ENCODE assay signal across 1 cellular context in genomic region chr7:100271716-100272537, GRCh38.
TF ChIP-seq lines count a peak whose summit lies in the region.

No MANE protein-coding gene starts in this region.

TF ChIP-seq in A549, 52 proteins besides CTCF, POLR2A, EP300 and RAD21 (continued from another document):
- TF ChIP-seq ATOH8 (CRISPR knock-in tag; IDR thresholded peaks at IDR 0.05; ENCODE audit: low read depth) (no peak), MYC (IDR thresholded peaks at IDR 0.05; ENCODE audit: borderline replicate concordance, low read length) (no peak), HES2 (IDR thresholded peaks at IDR 0.05) (no peak)
